1 cellular context compared by ENCODE assay signal in genomic region chr18:79393181-79393598, GRCh38.
TF ChIP-seq lines count a peak whose summit lies in the region.

No MANE protein-coding gene starts in this region.

TF ChIP-seq in GM23338, 12 proteins besides CTCF, POLR2A, EP300 and RAD21 (continued from another document):
- TF ChIP-seq REST (IDR thresholded peaks at IDR 0.05; ENCODE audit: unreplicated experiment) (no peak), ZNF331 (CRISPR knock-in tag; IDR thresholded peaks at IDR 0.05; ENCODE audit: low read depth) (no peak)
